9 cellular contexts compared by ENCODE assay signal in genomic region chr2:224971214-224971613, GRCh38.
A peak's percentile ranks its signal among the peaks of the same experiment; 100 is the strongest.
DNase-seq lines count a peak whose midpoint lies in the region; ATAC-seq and TF ChIP-seq lines count a peak whose summit lies in the region.
"Had no signal": no experiment of that assay in that cellular context is flagged by ENCODE, and none has a peak within 500 bp of the region (broad histone marks: within the 10 kb centered on the region; RNA-seq: fewer than 3 reads in every experiment).

No MANE protein-coding gene starts in this region.

- CTCF ChIA-PET in activated naive CD4-positive, alpha-beta T cell treated with anti-CD3 and anti-CD28 coated beads for 36 hours (lab: Charles Lee), result interaction anchor here (1.2 to 1.5 kb wide), 2 partner anchors 16 to 77 kb away, joined by 3 to 5 read pairs; no protein-coding TSS in a partner anchor
- CTCF ChIA-PET in activated CD4-positive, alpha-beta memory T cell treated with anti-CD3 and anti-CD28 coated beads for 36 hours (lab: Charles Lee), result interaction anchor here (1.2 kb wide), 1 partner anchor 31 kb away, joined by 4 read pairs; no protein-coding TSS in a partner anchor

- no peak overlapping the region for H3K27ac Mint-ChIP-seq in activated naive CD4-positive, alpha-beta T cell treated with anti-CD3 and anti-CD28 coated beads for 36 hours
- H3K27ac Mint-ChIP-seq in activated CD4-positive, alpha-beta memory T cell treated with anti-CD3 and anti-CD28 coated beads for 36 hours, result peak overlapping the region; percentile 54
- H3K27ac Mint-ChIP-seq in stimulated activated naive B cell treated with anti-CD40 and anti-IgM and Interleukin-4, amounts not matched to agents 10 μg/mL and 1 μg/mL and 100 μg/mL, for 72 hours, result peak overlapping the region; percentile 85

- no peaks in the 10 kb centered on the region for H3K27me3 Mint-ChIP-seq in activated naive CD4-positive, alpha-beta T cell treated with anti-CD3 and anti-CD28 coated beads for 36 hours (ENCODE audit: low read depth)
- no peaks in the 10 kb centered on the region for H3K27me3 Mint-ChIP-seq in activated CD4-positive, alpha-beta memory T cell treated with anti-CD3 and anti-CD28 coated beads for 36 hours
- no peaks in the 10 kb centered on the region for H3K27me3 Mint-ChIP-seq in stimulated activated naive B cell treated with anti-CD40 and anti-IgM and Interleukin-4, amounts not matched to agents 10 μg/mL and 1 μg/mL and 100 μg/mL, for 72 hours

- peak; percentile 51 for ATAC-seq in HG03066 (IDR thresholded peaks at IDR 0.05; ENCODE audit: low read depth, unreplicated experiment)
- ATAC-seq in stimulated activated naive B cell treated with anti-CD40 and anti-IgM and Interleukin-4, amounts not matched to agents 10 μg/mL and 1 μg/mL and 100 μg/mL, for 72 hours (replicated peaks), result no peak
- no peak for ATAC-seq in SK-N-SH treated with all-trans-retinoic acid at 6 μM for 48 hours

- POLR2A ChIA-PET in activated CD4-positive, alpha-beta memory T cell treated with anti-CD3 and anti-CD28 coated beads for 36 hours (lab: Charles Lee), result interaction anchor here (0.6 kb wide), 1 partner anchor 61 kb away, joined by 5 read pairs; no protein-coding TSS in a partner anchor

- intact Hi-C loops in activated naive CD4-positive, alpha-beta T cell treated with anti-CD3 and anti-CD28 coated beads for 36 hours (cut with micrococcal nuclease), result no loop called here
- intact Hi-C loops in activated CD4-positive, alpha-beta memory T cell treated with anti-CD3 and anti-CD28 coated beads for 36 hours (cut with micrococcal nuclease), result no loop called here

- H3K4me1 Mint-ChIP-seq in activated naive CD4-positive, alpha-beta T cell treated with anti-CD3 and anti-CD28 coated beads for 36 hours (ENCODE audit: low read depth), result peaks cover 71% of the 10 kb centered on the region
- peaks cover 73% of the 10 kb centered on the region for H3K4me1 Mint-ChIP-seq in activated CD4-positive, alpha-beta memory T cell treated with anti-CD3 and anti-CD28 coated beads for 36 hours (ENCODE audit: low read depth)
- H3K4me1 Mint-ChIP-seq in stimulated activated naive B cell treated with anti-CD40 and anti-IgM and Interleukin-4, amounts not matched to agents 10 μg/mL and 1 μg/mL and 100 μg/mL, for 72 hours, result peaks cover 43 to 74% of the 10 kb centered on the region in 2 donors

- no peaks in the 10 kb centered on the region for H3K36me3 Mint-ChIP-seq in activated naive CD4-positive, alpha-beta T cell treated with anti-CD3 and anti-CD28 coated beads for 36 hours (ENCODE audit: low read depth)
- peaks cover 8% of the 10 kb centered on the region for H3K36me3 Mint-ChIP-seq in activated CD4-positive, alpha-beta memory T cell treated with anti-CD3 and anti-CD28 coated beads for 36 hours
- H3K36me3 Mint-ChIP-seq in stimulated activated naive B cell treated with anti-CD40 and anti-IgM and Interleukin-4, amounts not matched to agents 10 μg/mL and 1 μg/mL and 100 μg/mL, for 72 hours, result peaks cover 27 to 53% of the 10 kb centered on the region in 2 donors

- no peaks in the 10 kb centered on the region for H3K9me3 Mint-ChIP-seq in activated naive CD4-positive, alpha-beta T cell treated with anti-CD3 and anti-CD28 coated beads for 36 hours
- H3K9me3 Mint-ChIP-seq in activated CD4-positive, alpha-beta memory T cell treated with anti-CD3 and anti-CD28 coated beads for 36 hours, result no peaks in the 10 kb centered on the region
- H3K9me3 Mint-ChIP-seq in stimulated activated naive B cell treated with anti-CD40 and anti-IgM and Interleukin-4, amounts not matched to agents 10 μg/mL and 1 μg/mL and 100 μg/mL, for 72 hours, result no peaks in the 10 kb centered on the region

- peak; percentile 23 for DNase-seq in activated naive CD4-positive, alpha-beta T cell treated with Interleukin-2 at 50 U/mL for 16 hours
- no peak for DNase-seq in activated naive CD4-positive, alpha-beta T cell treated with anti-CD3 and anti-CD28 coated beads for 36 hours
- DNase-seq in activated CD4-positive, alpha-beta memory T cell treated with anti-CD3 and anti-CD28 coated beads for 36 hours, result peak; percentile 37
- DNase-seq in stimulated activated naive B cell treated with anti-CD40 and anti-IgM and Interleukin-4, amounts not matched to agents 10 μg/mL and 1 μg/mL and 100 μg/mL, for 72 hours, result no peak
- DNase-seq in middle frontal gyrus (ENCODE audit: extremely low spot score, low spot score) (no peak), GM19240 (ENCODE audit: insufficient read length, low spot score) (no peak)
- DNase-seq: SK-N-SH had no signal

- no peak overlapping the region for H3K4me3 Mint-ChIP-seq in activated naive CD4-positive, alpha-beta T cell treated with anti-CD3 and anti-CD28 coated beads for 36 hours
- H3K4me3 Mint-ChIP-seq in activated CD4-positive, alpha-beta memory T cell treated with anti-CD3 and anti-CD28 coated beads for 36 hours, result no peak overlapping the region
- H3K4me3 Mint-ChIP-seq in stimulated activated naive B cell treated with anti-CD40 and anti-IgM and Interleukin-4, amounts not matched to agents 10 μg/mL and 1 μg/mL and 100 μg/mL, for 72 hours, result no peak overlapping the region

TF ChIP-seq in SK-N-SH treated with all-trans-retinoic acid at 6 μM for 48 hours, 23 proteins besides CTCF, POLR2A, EP300 and RAD21 (continues in another document):
- TF ChIP-seq CSDC2 (CRISPR knock-in tag; IDR thresholded peaks at IDR 0.05) (no peak), CSRNP3 (CRISPR knock-in tag; IDR thresholded peaks at IDR 0.05) (no peak), POU6F1 (CRISPR knock-in tag; IDR thresholded peaks at IDR 0.05; ENCODE audit: borderline replicate concordance, low read depth) (no peak), ISL1 (CRISPR knock-in tag; IDR thresholded peaks at IDR 0.05) (no peak), TOX (CRISPR knock-in tag; IDR thresholded peaks at IDR 0.05; ENCODE audit: borderline replicate concordance) (no peak), ESRRG (CRISPR knock-in tag; IDR thresholded peaks at IDR 0.05) (no peak), ZNF70 (CRISPR knock-in tag; IDR thresholded peaks at IDR 0.05) (no peak), ZC3H10 (CRISPR knock-in tag; IDR thresholded peaks at IDR 0.05) (no peak), SNAI2 (CRISPR knock-in tag; IDR thresholded peaks at IDR 0.05) (no peak), PPARA (CRISPR knock-in tag; IDR thresholded peaks at IDR 0.05; ENCODE audit: borderline replicate concordance) (no peak), ZNF8 (CRISPR knock-in tag; IDR thresholded peaks at IDR 0.05) (no peak), TSHZ2 (CRISPR knock-in tag; IDR thresholded peaks at IDR 0.05) (no peak), BACH2 (CRISPR knock-in tag; IDR thresholded peaks at IDR 0.05; ENCODE audit: borderline replicate concordance) (no peak)

Comparison
In these comparisons a context has a peak if more than half of its experiments do, and no peak if none do; other contexts are left out.
1. DNase-seq: peak in activated naive CD4-positive, alpha-beta T cell treated with Interleukin-2 at 50 U/mL for 16 hours (single experiment) and activated CD4-positive, alpha-beta memory T cell treated with anti-CD3 and anti-CD28 coated beads for 36 hours (single experiment); none in activated naive CD4-positive, alpha-beta T cell treated with anti-CD3 and anti-CD28 coated beads for 36 hours (single experiment), stimulated activated naive B cell treated with anti-CD40 and anti-IgM and Interleukin-4, amounts not matched to agents 10 μg/mL and 1 μg/mL and 100 μg/mL, for 72 hours (single experiment), middle frontal gyrus (single experiment) and GM19240 (single experiment).